ENCODE assay signal across 17 cellular contexts in the genomic region with DNA sequence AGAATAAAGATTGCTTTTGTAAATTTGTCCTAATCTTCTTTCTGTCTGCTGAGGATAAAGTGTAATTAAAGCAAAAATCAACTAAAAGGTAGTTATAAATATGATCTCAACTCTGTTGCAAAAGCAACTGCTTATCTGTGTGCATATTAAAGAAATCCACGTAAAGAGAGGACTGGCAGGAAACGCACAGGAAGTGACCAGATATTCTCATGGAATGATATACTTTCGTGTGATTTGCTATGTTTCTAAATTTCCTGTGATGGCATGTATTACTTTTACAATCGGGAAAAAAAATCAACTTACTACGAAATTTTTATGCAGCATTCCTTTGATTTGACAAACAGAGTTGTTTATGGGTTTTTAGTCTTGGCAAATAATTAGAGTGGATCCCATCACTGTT.
A peak's percentile ranks its signal among the peaks of the same experiment; 100 is the strongest.
DNase-seq lines count a peak whose midpoint lies in the region; ATAC-seq and TF ChIP-seq lines count a peak whose summit lies in the region.
"Had no signal": no experiment of that assay in that cellular context is flagged by ENCODE, and none has a peak within 500 bp of the region (broad histone marks: within the 10 kb centered on the region; RNA-seq: fewer than 3 reads in every experiment).

No MANE protein-coding gene starts in this region.

- TF ChIP-seq CTCF in MCF 10A (IDR thresholded peaks at IDR 0.05; ENCODE audit: unreplicated experiment) (no peak), mammary epithelial cell (conservative IDR thresholded peaks at IDR 0.05 in 1 of 2, IDR thresholded peaks at IDR 0.05 in 1 of 2; ENCODE audit: extremely low read depth in 1 of 2, insufficient read depth in 1 of 2, low read depth in 1 of 2, low read length in 2 of 2) (no peak), fibroblast of pulmonary artery (IDR thresholded peaks at IDR 0.05; ENCODE audit: low read length, missing control alignments) (no peak), progenitor cell of endocrine pancreas (IDR thresholded peaks at IDR 0.05; ENCODE audit: unreplicated experiment) (no peak)

- H3K27me3 ChIP-seq in mammary epithelial cell (ENCODE audit: insufficient read depth, low read length): no peaks in the 10 kb centered on the region

- no peaks in the 10 kb centered on the region for H4K20me1 ChIP-seq in mammary epithelial cell (ENCODE audit: insufficient read depth, low read length)

- ATAC-seq in GM18907 (IDR thresholded peaks at IDR 0.05; ENCODE audit: unreplicated experiment): no peak

- H3K4me1 ChIP-seq in mammary epithelial cell (ENCODE audit: insufficient read depth, low read length): no peaks in the 10 kb centered on the region

- no peak overlapping the region for H3K4me3 ChIP-seq in mammary epithelial cell (replicated peaks in 1 of 3; ENCODE audit: insufficient read depth in 1 of 3, low read depth in 2 of 3, low read length in 3 of 3)
- peak overlapping the region; percentile 71 for H3K4me3 ChIP-seq in SK-N-MC
- H3K4me3 ChIP-seq in fibroblast of pulmonary artery (replicated peaks; ENCODE audit: low read depth, low read length): no peak overlapping the region
- H3K4me3 ChIP-seq: GM23248 had no signal

- H3K4me2 ChIP-seq in mammary epithelial cell (ENCODE audit: insufficient read depth, low read depth, low read length): no peak overlapping the region

- H3K27ac ChIP-seq in mammary epithelial cell (ENCODE audit: insufficient read depth, low read depth, low read length): no peak overlapping the region
- peak overlapping the region; percentile 83 for H3K27ac ChIP-seq in SK-N-MC
- H3K27ac ChIP-seq: C4-2B, GM23248, HL-60 had no signal

- intact Hi-C loops in MCF 10A (cut with micrococcal nuclease) (no loop called here), mammary epithelial cell (cut with micrococcal nuclease) (no loop called here)

- BruUV-seq in MCF 10A (replicated peaks; lab: Mats Ljungman, UMichigan) (no TSS peak), mammary epithelial cell (replicated peaks; lab: Mats Ljungman, UMichigan) (no TSS peak)

- H3K9me3 ChIP-seq in mammary epithelial cell (replicated peaks; ENCODE audit: insufficient read depth, low read length): no peaks in the 10 kb centered on the region
- H3K9me3 ChIP-seq in SK-N-MC (ENCODE audit: low read depth, low read length): no peaks in the 10 kb centered on the region

- CTCF ChIA-PET in MCF 10A (lab: Yijun Ruan, JAX) (interaction anchor here (0.9 kb wide), 1 partner anchor 21 kb away, joined by 4 read pairs; no protein-coding TSS in a partner anchor), mammary epithelial cell (lab: Charles Lee; ENCODE audit: low non-redundant PET) (no interaction called here)

- POLR2A ChIA-PET in MCF 10A (lab: Yijun Ruan, JAX): interaction anchor here (1.0 to 1.4 kb wide), 3 partner anchors 13 to 22 kb away, joined by 3 to 4 read pairs (median 4); no protein-coding TSS in a partner anchor

- H3K27me3 Mint-ChIP-seq in MCF 10A (ENCODE audit: insufficient read depth, unreplicated experiment) (no peaks in the 10 kb centered on the region), progenitor cell of endocrine pancreas (peaks cover 3% of the 10 kb centered on the region)

- H3K9ac ChIP-seq in mammary epithelial cell (ENCODE audit: insufficient read depth, low read length): no peak overlapping the region
- peak overlapping the region; percentile 39 for H3K9ac ChIP-seq in SK-N-MC (ENCODE audit: insufficient read length)
- H3K9ac ChIP-seq: GM23248 had no signal

- H3K79me2 ChIP-seq in mammary epithelial cell (ENCODE audit: insufficient read depth, low read length): no peaks in the 10 kb centered on the region

- H3K36me3 Mint-ChIP-seq in MCF 10A (ENCODE audit: insufficient read depth, unreplicated experiment) (no peaks in the 10 kb centered on the region), progenitor cell of endocrine pancreas (ENCODE audit: insufficient read depth) (no peaks in the 10 kb centered on the region)

- DNase-seq in MCF 10A (ENCODE audit: unreplicated experiment): no peak
- no peak for DNase-seq in mammary epithelial cell
- peak; percentile 20 for DNase-seq in SK-N-MC (ENCODE audit: low read depth, low spot score)
- peak; percentile 71 for DNase-seq in fibroblast of pulmonary artery (ENCODE audit: low read depth)
- DNase-seq in progenitor cell of endocrine pancreas (ENCODE audit: low spot score, unreplicated experiment): no peak
- DNase-seq in islet precursor cell: no peak
- no peak for DNase-seq in stimulated activated CD4-positive, alpha-beta T cell treated with anti-CD3 and anti-CD28 coated beads, Interleukin-4, amount 100 ng/mL, for 1 hour
- DNase-seq: 8988T; CD4-positive, alpha-beta T cell; DMS79 treated with DMSO at 0.1 percent for 48 hours; GF-D8; GM23248; HCEC 1CT had no signal

- H3K36me3 ChIP-seq in mammary epithelial cell (ENCODE audit: insufficient read depth, low read length) (no peaks in the 10 kb centered on the region), SK-N-MC (ENCODE audit: insufficient read depth, low read length) (no peaks in the 10 kb centered on the region)

- H3K4me1 Mint-ChIP-seq in MCF 10A (ENCODE audit: insufficient read depth, unreplicated experiment): peaks cover under 1% of the 10 kb centered on the region
- no peaks in the 10 kb centered on the region for H3K4me1 Mint-ChIP-seq in progenitor cell of endocrine pancreas (ENCODE audit: low read depth)
- H3K4me1 Mint-ChIP-seq: B cell had no signal

- WGBS in mammary epithelial cell (ENCODE audit: low coverage, missing lambda C conversion rate): 94% methylated on average over 5 of the region's 5 CpGs

- H3K9me3 Mint-ChIP-seq in MCF 10A (ENCODE audit: unreplicated experiment) (peaks cover 6% of the 10 kb centered on the region), progenitor cell of endocrine pancreas (ENCODE audit: low read depth) (peaks cover 3% of the 10 kb centered on the region)
- H3K9me3 Mint-ChIP-seq: CD4-positive, alpha-beta T cell had no signal

- H2AFZ ChIP-seq in mammary epithelial cell (ENCODE audit: low read depth, low read length): no peak overlapping the region
- H2AFZ ChIP-seq: GM23248 had no signal

- H3K4me3 Mint-ChIP-seq in MCF 10A (ENCODE audit: unreplicated experiment) (no peak overlapping the region), progenitor cell of endocrine pancreas (ENCODE audit: low read depth) (no peak overlapping the region)
- H3K4me3 Mint-ChIP-seq: B cell; CD4-positive, alpha-beta T cell had no signal

- in situ Hi-C loops in mammary epithelial cell (cut with MboI; ENCODE audit: low sequenced_read_pairs in 2 of 2): no loop called here

- dilution Hi-C loops in mammary epithelial cell (cut with HindIII; ENCODE audit: low sequenced_read_pairs): no loop called here

- H3K27ac Mint-ChIP-seq in MCF 10A (ENCODE audit: low read depth, unreplicated experiment): peak overlapping the region; percentile 16
- H3K27ac Mint-ChIP-seq in progenitor cell of endocrine pancreas: peak overlapping the region; percentile 31
- H3K27ac Mint-ChIP-seq: B cell; CD4-positive, alpha-beta T cell had no signal

Comparison
In these comparisons a context has a peak if more than half of its experiments do, and no peak if none do; other contexts are left out.
1. DNase-seq: peak in SK-N-MC (single experiment) and fibroblast of pulmonary artery (single experiment); none in MCF 10A (single experiment), mammary epithelial cell (single experiment), progenitor cell of endocrine pancreas (single experiment), islet precursor cell (single experiment) and stimulated activated CD4-positive, alpha-beta T cell treated with anti-CD3 and anti-CD28 coated beads, Interleukin-4, amount 100 ng/mL, for 1 hour (single experiment).